26 cellular contexts compared by ENCODE assay signal in genomic region chr3:122496529-122496928, GRCh38. TPM values are rescaled to one million over a fixed set of nuclear protein-coding genes. Genes with fewer than 3 reads are reported as not detected.
DNase-seq lines count a peak whose midpoint lies in the region; ATAC-seq and TF ChIP-seq lines count a peak whose summit lies in the region.
"Had no signal": no experiment of that assay in that cellular context is flagged by ENCODE, and none has a peak within 500 bp of the region (broad histone marks: within the 10 kb centered on the region; RNA-seq: fewer than 3 reads in every experiment).

No MANE protein-coding gene starts in this region.

- no peaks in the 10 kb centered on the region for H3K9me3 ChIP-seq in psoas muscle
- H3K9me3 ChIP-seq: HAP-1, heart right ventricle, spleen, thyroid gland had no signal

- peak overlapping the region; percentile 17 for H3K27ac Mint-ChIP-seq in activated naive CD8-positive, alpha-beta T cell treated with anti-CD3 and anti-CD28 coated beads, Interleukin-2, amount 50 U/mL, for 24 hours
- no peak overlapping the region for H3K27ac Mint-ChIP-seq in activated naive CD8-positive, alpha-beta T cell treated with anti-CD3 and anti-CD28 coated beads for 36 hours
- H3K27ac Mint-ChIP-seq: activated T-helper 1 cell treated with anti-CD3 and anti-CD28 coated beads, Interleukin-12 subunit alpha, Interleukin-12 subunit beta, Interleukin-2, Interleukin-4 antibody, amounts not matched to agents 30 ng/mL and 10 ng/mL and 1 ng/mL, durations not matched to agents 14 hours and 24 hours and 36 hours; natural killer cell treated with Interleukin-12 subunit alpha and Interleukin-12 subunit beta and Interleukin-15 and Interleukin-18, amount 100 ng/mL, for 72 hours had no signal

- peaks cover 50% of the 10 kb centered on the region for H3K4me1 ChIP-seq in psoas muscle

- POLR2A ChIA-PET in RWPE1 (lab: Yijun Ruan, JAX; ENCODE audit: low non-redundant PET) = no interaction called here

- no peak for ATAC-seq in activated naive CD8-positive, alpha-beta T cell treated with anti-CD3 and anti-CD28 coated beads, Interleukin-2, amount 50 U/mL, for 24 hours
- no peak for ATAC-seq in psoas muscle
- no peak for ATAC-seq in GM19455 (IDR thresholded peaks at IDR 0.05; ENCODE audit: unreplicated experiment)
- ATAC-seq: activated CD4-positive, CD25-positive, alpha-beta regulatory T cell treated with anti-CD3 and anti-CD28 coated beads, Interleukin-2, amount 50 U/mL, for 24 hours; heart right ventricle had no signal

- H3K4me1 Mint-ChIP-seq in activated naive CD8-positive, alpha-beta T cell treated with anti-CD3 and anti-CD28 coated beads, Interleukin-2, amount 50 U/mL, for 24 hours = peaks cover 55% of the 10 kb centered on the region
- H3K4me1 Mint-ChIP-seq in activated naive CD8-positive, alpha-beta T cell treated with anti-CD3 and anti-CD28 coated beads for 36 hours = peaks cover 51% of the 10 kb centered on the region

- no peaks in the 10 kb centered on the region for H3K27me3 Mint-ChIP-seq in activated naive CD8-positive, alpha-beta T cell treated with anti-CD3 and anti-CD28 coated beads, Interleukin-2, amount 50 U/mL, for 24 hours
- H3K27me3 Mint-ChIP-seq in activated naive CD8-positive, alpha-beta T cell treated with anti-CD3 and anti-CD28 coated beads for 36 hours = no peaks in the 10 kb centered on the region
- H3K27me3 Mint-ChIP-seq: natural killer cell treated with Interleukin-12 subunit alpha and Interleukin-12 subunit beta and Interleukin-15 and Interleukin-18, amount 100 ng/mL, for 72 hours had no signal

- H3K4me3 ChIP-seq in psoas muscle = no peak overlapping the region
- H3K4me3 ChIP-seq: HAP-1, heart right ventricle, spleen, thyroid gland had no signal

- H3K9me3 Mint-ChIP-seq in activated naive CD8-positive, alpha-beta T cell treated with anti-CD3 and anti-CD28 coated beads, Interleukin-2, amount 50 U/mL, for 24 hours = no peaks in the 10 kb centered on the region
- no peaks in the 10 kb centered on the region for H3K9me3 Mint-ChIP-seq in activated naive CD8-positive, alpha-beta T cell treated with anti-CD3 and anti-CD28 coated beads for 36 hours
- H3K9me3 Mint-ChIP-seq: activated T-helper 1 cell treated with anti-CD3 and anti-CD28 coated beads, Interleukin-12 subunit alpha, Interleukin-12 subunit beta, Interleukin-2, Interleukin-4 antibody, amounts not matched to agents 30 ng/mL and 10 ng/mL and 1 ng/mL, durations not matched to agents 14 hours and 24 hours and 36 hours; natural killer cell treated with Interleukin-12 subunit alpha and Interleukin-12 subunit beta and Interleukin-15 and Interleukin-18, amount 100 ng/mL, for 72 hours had no signal

- H3K36me3 ChIP-seq in psoas muscle (ENCODE audit: insufficient read depth in 1 of 2, low read depth in 1 of 2) = peaks cover 2 to 47% of the 10 kb centered on the region in 2 donors

- intact Hi-C loops in psoas muscle (cut with DNase I) = loop anchor here in 1 of 2 donors (5.0 kb wide), 1 partner anchor 39 kb away; no protein-coding TSS in a partner anchor

- peak overlapping the region; percentile 59 for H3K27ac ChIP-seq in RWPE1
- peak overlapping the region; percentile 64 for H3K27ac ChIP-seq in epithelial cell of prostate
- peak overlapping the region; percentile 71 for H3K27ac ChIP-seq in psoas muscle
- no peak overlapping the region for H3K27ac ChIP-seq in substantia nigra (ENCODE audit: low read depth, low read length, poor library complexity, severe bottlenecking)
- H3K27ac ChIP-seq: 22Rv1, heart right ventricle, thyroid gland had no signal

- 78 to 93% (median 83%) methylated on average over 2 of the region's 2 CpGs for WGBS in psoas muscle, 3 donors

- H3K4me3 Mint-ChIP-seq in activated naive CD8-positive, alpha-beta T cell treated with anti-CD3 and anti-CD28 coated beads, Interleukin-2, amount 50 U/mL, for 24 hours = no peak overlapping the region
- H3K4me3 Mint-ChIP-seq in activated naive CD8-positive, alpha-beta T cell treated with anti-CD3 and anti-CD28 coated beads for 36 hours = no peak overlapping the region
- H3K4me3 Mint-ChIP-seq: activated T-helper 1 cell treated with anti-CD3 and anti-CD28 coated beads, Interleukin-12 subunit alpha, Interleukin-12 subunit beta, Interleukin-2, Interleukin-4 antibody, amounts not matched to agents 30 ng/mL and 10 ng/mL and 1 ng/mL, durations not matched to agents 14 hours and 24 hours and 36 hours had no signal

- CTCF ChIA-PET in RWPE1 (lab: Yijun Ruan, JAX) = interaction anchor here (0.7 kb wide), 1 partner anchor 31 kb away, joined by 3 read pairs; no protein-coding TSS in a partner anchor

- DNase-seq in activated naive CD8-positive, alpha-beta T cell treated with anti-CD3 and anti-CD28 coated beads, Interleukin-2, amount 50 U/mL, for 24 hours = no peak
- DNase-seq in activated naive CD8-positive, alpha-beta T cell treated with anti-CD3 and anti-CD28 coated beads for 36 hours = no peak
- no peak for DNase-seq in RWPE1 (ENCODE audit: low spot score)
- DNase-seq in epithelial cell of prostate (ENCODE audit: low read depth, low spot score) = no peak
- no peak for DNase-seq in psoas muscle
- DNase-seq in substantia nigra (lab: John Stamatoyannopoulos, UW) = no peak
- no peak for DNase-seq in germinal center (ENCODE audit: low spot score)
- DNase-seq: activated CD8-positive, alpha-beta memory T cell treated with anti-CD3 and anti-CD28 coated beads for 24 hours; DMS 273 treated with DMSO at 0.1 percent for 48 hours; effector CD8-positive, alpha-beta T cell; heart right ventricle; islet precursor cell; Kasumi-1; NCI-H1417; NCI-H2171; NCI-H69; OCI-M1; spleen; stimulated activated CD8-positive, alpha-beta memory T cell treated with anti-CD3 and anti-CD28 coated beads, Interleukin-4, amount 100 ng/mL, for 48 hours; thyroid gland had no signal

- H3K27me3 ChIP-seq in psoas muscle (ENCODE audit: insufficient read depth in 3 of 3, low read length in 2 of 3) = no peaks in the 10 kb centered on the region
- H3K27me3 ChIP-seq: heart right ventricle, spleen, thyroid gland had no signal

- peaks cover 38% of the 10 kb centered on the region for H3K36me3 Mint-ChIP-seq in activated naive CD8-positive, alpha-beta T cell treated with anti-CD3 and anti-CD28 coated beads, Interleukin-2, amount 50 U/mL, for 24 hours (ENCODE audit: low read depth)
- H3K36me3 Mint-ChIP-seq in activated naive CD8-positive, alpha-beta T cell treated with anti-CD3 and anti-CD28 coated beads for 36 hours = peaks cover 28% of the 10 kb centered on the region

- TF ChIP-seq CTCF in RWPE1 (conservative IDR thresholded peaks at IDR 0.05; ENCODE audit: low read depth) (no peak), psoas muscle (IDR thresholded peaks at IDR 0.05) (no peak)

RNA-seq across cellular contexts. Expression of gene KPNA1, which starts 18.2 kb away (rescaled TPM):
- total RNA-seq in activated naive CD8-positive, alpha-beta T cell treated with anti-CD3 and anti-CD28 coated beads for 36 hours = 10 to 100 TPM; 47.4 to 49.0 TPM
- 100 to 1,000 TPM; 180 to 263 (median 233) TPM for total RNA-seq in psoas muscle
- polyA plus RNA-seq in psoas muscle = 100 to 1,000 TPM in 1 of 3 donors, 10 to 100 TPM in 2; 39.5 to 125 (median 49.8) TPM
